In the genomic region with DNA sequence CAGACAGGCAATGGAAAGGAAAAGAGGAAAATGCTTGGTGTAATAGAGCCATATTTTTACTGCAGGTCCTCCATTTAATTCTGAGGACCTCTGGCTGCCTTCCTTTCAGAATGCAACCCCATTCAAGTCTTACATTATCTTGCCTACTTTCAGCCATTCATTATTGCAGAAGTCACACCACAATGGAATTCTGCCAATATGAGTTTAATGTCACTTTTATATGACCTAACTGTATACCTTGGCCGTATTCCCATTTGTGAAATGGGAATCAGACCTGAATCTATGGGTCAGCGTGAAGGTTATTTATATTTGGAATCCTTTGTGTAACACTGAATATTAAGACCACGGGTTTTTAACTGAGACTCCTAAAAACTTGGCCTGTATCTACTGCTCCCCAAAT, we compare ENCODE assay signal across 31 cellular contexts.
DNase-seq lines count a peak whose midpoint lies in the region; FAIRE-seq and TF ChIP-seq lines count a peak whose summit lies in the region.
"Had no signal": no experiment of that assay in that cellular context is flagged by ENCODE, and none has a peak within 500 bp of the region (broad histone marks: within the 10 kb centered on the region; RNA-seq: fewer than 3 reads in every experiment).

No MANE protein-coding gene starts in this region.

- H3K79me2 ChIP-seq in endothelial cell of umbilical vein (ENCODE audit: control insufficient read depth, insufficient read depth, low read length) (no peaks in the 10 kb centered on the region), mammary epithelial cell (ENCODE audit: insufficient read depth, low read length) (no peaks in the 10 kb centered on the region)
- H3K79me2 ChIP-seq: hepatocyte had no signal

- no peaks in the 10 kb centered on the region for H3K9me1 ChIP-seq in endothelial cell of umbilical vein (replicated peaks; ENCODE audit: control insufficient read depth, extremely low read depth, insufficient read depth, low read length)

- BruUV-seq in endothelial cell of umbilical vein (replicated peaks; lab: Mats Ljungman, UMichigan) (no TSS peak), mammary epithelial cell (replicated peaks; lab: Mats Ljungman, UMichigan) (no TSS peak)

- DNase-seq in activated T-cell treated with anti-CD3 and anti-CD28 coated beads, Interleukin-2, amount 50 U/mL, for 24 hours: no peak
- no peak for DNase-seq in activated T-cell treated with anti-CD3 and anti-CD28 coated beads, Interleukin-2, amount 50 U/mL, for 48 hours
- DNase-seq in NCI-H774 (lab: John Stamatoyannopoulos, UW) (peak; percentile 47), endothelial cell of umbilical vein (ENCODE audit: low read depth, low spot score) (peak; percentile 86), renal cortical epithelial cell (ENCODE audit: low read depth) (peak; percentile 5), EL (no peak), kidney (no peak), mammary epithelial cell (no peak)
- DNase-seq: activated CD4-positive, alpha-beta memory T cell treated with anti-CD3 and anti-CD28 coated beads for 36 hours; activated CD8-positive, alpha-beta memory T cell treated with anti-CD3 and anti-CD28 coated beads, Interleukin-2, amount 50 U/mL, for 4 hours; amygdala; CD8-positive, alpha-beta T cell; DMS79 treated with DMSO at 0.1 percent for 48 hours; endodermal cell; esophagus squamous epithelium; naive B cell; NCI-H187; NCI-H526 treated with DMSO at 0.1 percent for 48 hours; retina; small intestine; stomach; T-helper 1 cell; tibial artery had no signal

- H2AFZ ChIP-seq in endothelial cell of umbilical vein (ENCODE audit: low read depth, low read length) (no peak overlapping the region), mammary epithelial cell (ENCODE audit: low read depth, low read length) (no peak overlapping the region)
- H2AFZ ChIP-seq: hepatocyte had no signal

- CTCF ChIA-PET in endothelial cell of umbilical vein (lab: Charles Lee) (interaction anchor here (1.1 kb wide), 1 partner anchor 216 kb away, joined by 3 read pairs; no protein-coding TSS in a partner anchor), mammary epithelial cell (lab: Charles Lee; ENCODE audit: low non-redundant PET) (no interaction called here)

- no peak for TF ChIP-seq POLR2A in endothelial cell of umbilical vein (IDR thresholded peaks at IDR 0.05; ENCODE audit: low read depth, low read length)

- H3K9ac ChIP-seq in endothelial cell of umbilical vein (replicated peaks; ENCODE audit: extremely low read depth, insufficient read depth, low read length) (no peak overlapping the region), kidney (ENCODE audit: low read length in 2 of 2) (no peak overlapping the region), mammary epithelial cell (ENCODE audit: insufficient read depth, low read length) (no peak overlapping the region)

- H3K27me3 Mint-ChIP-seq in activated T-cell treated with anti-CD3 and anti-CD28 coated beads, Interleukin-2, amount 50 U/mL, for 24 hours: no peaks in the 10 kb centered on the region
- H3K27me3 Mint-ChIP-seq: activated CD4-positive, alpha-beta memory T cell treated with anti-CD3 and anti-CD28 coated beads for 36 hours; activated naive CD4-positive, alpha-beta T cell treated with anti-CD3 and anti-CD28 coated beads, Interleukin-2, amount 50 U/mL, for 24 hours; activated T-helper 17 cell treated with anti-CD3 and anti-CD28 coated beads, Interleukin-2, amount 50 U/mL, for 72 hours; naive B cell had no signal

- H3K27me3 ChIP-seq in endothelial cell of umbilical vein (ENCODE audit: control insufficient read depth in 2 of 2, insufficient read depth in 2 of 2, low read length in 2 of 2) (no peaks in the 10 kb centered on the region), mammary epithelial cell (ENCODE audit: insufficient read depth, low read length) (no peaks in the 10 kb centered on the region)
- H3K27me3 ChIP-seq: esophagus squamous epithelium, hepatocyte, stomach, tibial artery had no signal

- H3K9me3 Mint-ChIP-seq in activated T-cell treated with anti-CD3 and anti-CD28 coated beads, Interleukin-2, amount 50 U/mL, for 24 hours: peaks cover 7% of the 10 kb centered on the region
- H3K9me3 Mint-ChIP-seq: activated naive CD4-positive, alpha-beta T cell treated with anti-CD3 and anti-CD28 coated beads, Interleukin-2, amount 50 U/mL, for 24 hours; CD8-positive, alpha-beta T cell; endodermal cell had no signal

- peak overlapping the region; percentile 51 for H3K4me2 ChIP-seq in endothelial cell of umbilical vein (ENCODE audit: insufficient read depth, low read length)
- no peak overlapping the region for H3K4me2 ChIP-seq in mammary epithelial cell (ENCODE audit: insufficient read depth, low read depth, low read length)
- H3K4me2 ChIP-seq: A549, hepatocyte had no signal

- H3K4me1 ChIP-seq in endothelial cell of umbilical vein (ENCODE audit: control insufficient read depth, extremely low read depth, insufficient read depth, low read length) (peaks cover 19% of the 10 kb centered on the region), kidney (ENCODE audit: control insufficient read depth in 1 of 2, insufficient read depth in 1 of 2, low read depth in 1 of 2, low read length in 2 of 2) (peaks cover 2 to 7% of the 10 kb centered on the region in 2 donors), mammary epithelial cell (ENCODE audit: insufficient read depth, low read length) (no peaks in the 10 kb centered on the region)
- H3K4me1 ChIP-seq: SJSA1 had no signal

- H3K4me3 ChIP-seq in endothelial cell of umbilical vein (replicated peaks in 1 of 3; ENCODE audit: insufficient read depth in 1 of 3, low read depth in 1 of 3, low read length in 3 of 3): no peak overlapping the region
- no peak overlapping the region for H3K4me3 ChIP-seq in kidney (ENCODE audit: low read length in 2 of 2)
- no peak overlapping the region for H3K4me3 ChIP-seq in mammary epithelial cell (replicated peaks in 1 of 3; ENCODE audit: insufficient read depth in 1 of 3, low read depth in 2 of 3, low read length in 3 of 3)
- H3K4me3 ChIP-seq: A549, coronary artery, esophagus squamous epithelium, hepatocyte, SJSA1, stomach, tibial artery had no signal

- H4K20me1 ChIP-seq in endothelial cell of umbilical vein (replicated peaks; ENCODE audit: control insufficient read depth, extremely low read depth, insufficient read depth, low read length) (no peaks in the 10 kb centered on the region), mammary epithelial cell (ENCODE audit: insufficient read depth, low read length) (no peaks in the 10 kb centered on the region)

- peaks cover 60% of the 10 kb centered on the region for H3K36me3 Mint-ChIP-seq in activated T-cell treated with anti-CD3 and anti-CD28 coated beads, Interleukin-2, amount 50 U/mL, for 24 hours (ENCODE audit: low read depth)

- H3K27ac ChIP-seq in endothelial cell of umbilical vein (ENCODE audit: insufficient read depth, low read depth, low read length) (no peak overlapping the region), kidney (ENCODE audit: low read depth in 2 of 2, low read length in 2 of 2) (no peak overlapping the region), mammary epithelial cell (ENCODE audit: insufficient read depth, low read depth, low read length) (no peak overlapping the region)
- H3K27ac ChIP-seq: A549, coronary artery, esophagus squamous epithelium, hepatocyte, HL-60, SJSA1, tibial artery had no signal

- H3K36me3 ChIP-seq in endothelial cell of umbilical vein (ENCODE audit: control insufficient read depth in 2 of 2, extremely low read depth in 1 of 2, insufficient read depth in 2 of 2, low read length in 2 of 2) (no peaks in the 10 kb centered on the region), kidney (ENCODE audit: control insufficient read depth in 1 of 2, insufficient read depth in 2 of 2, low read length in 2 of 2) (no peaks in the 10 kb centered on the region), mammary epithelial cell (ENCODE audit: insufficient read depth, low read length) (no peaks in the 10 kb centered on the region)
- H3K36me3 ChIP-seq: esophagus squamous epithelium, SJSA1, stomach, tibial artery had no signal

- peak; percentile 70 for FAIRE-seq in endothelial cell of umbilical vein (lab: Jason Lieb, UNC)
- no peak for FAIRE-seq in kidney (lab: Jason Lieb, UNC)
- FAIRE-seq: A549, frontal cortex, small intestine had no signal

- in situ Hi-C loops in mammary epithelial cell (cut with MboI; ENCODE audit: low sequenced_read_pairs in 2 of 2): no loop called here

- H3K9me3 ChIP-seq in endothelial cell of umbilical vein (replicated peaks; ENCODE audit: control insufficient read depth, insufficient read depth, low read length) (no peaks in the 10 kb centered on the region), kidney (ENCODE audit: control insufficient read depth in 1 of 2, low read length in 2 of 2) (no peaks in the 10 kb centered on the region), mammary epithelial cell (replicated peaks; ENCODE audit: insufficient read depth, low read length) (no peaks in the 10 kb centered on the region)
- H3K9me3 ChIP-seq: A549, esophagus squamous epithelium, SJSA1, stomach, tibial artery had no signal

- intact Hi-C loops in endothelial cell of umbilical vein (cut with micrococcal nuclease): loop anchor here (1.0 to 5.0 kb wide), 4 partner anchors 21 to 494 kb away; no protein-coding TSS in a partner anchor
- intact Hi-C loops in kidney (cut with DNase I): no loop called here
- intact Hi-C loops in mammary epithelial cell (cut with micrococcal nuclease): loop anchor here (2.0 to 10.0 kb wide), 2 partner anchors 281 to 479 kb away; no protein-coding TSS in a partner anchor

- no peak overlapping the region for H3K4me3 Mint-ChIP-seq in activated T-cell treated with anti-CD3 and anti-CD28 coated beads, Interleukin-2, amount 50 U/mL, for 24 hours
- H3K4me3 Mint-ChIP-seq: activated CD4-positive, alpha-beta memory T cell treated with anti-CD3 and anti-CD28 coated beads for 36 hours; activated naive CD4-positive, alpha-beta T cell treated with anti-CD3 and anti-CD28 coated beads, Interleukin-2, amount 50 U/mL, for 24 hours; CD8-positive, alpha-beta T cell; endodermal cell; naive B cell had no signal

- WGBS in mammary epithelial cell (ENCODE audit: low coverage, missing lambda C conversion rate): 97% methylated on average over 3 of the region's 3 CpGs

- no peak for TF ChIP-seq CTCF in endothelial cell of umbilical vein (IDR thresholded peaks at IDR 0.05; ENCODE audit: extremely low read depth in 1 of 2, insufficient read depth in 1 of 2, low read depth in 1 of 2, low read length in 2 of 2)
- no peak for TF ChIP-seq CTCF in kidney (IDR thresholded peaks at IDR 0.05; ENCODE audit: borderline replicate concordance, extremely low read depth, insufficient read depth)
- TF ChIP-seq CTCF in mammary epithelial cell (conservative IDR thresholded peaks at IDR 0.05 in 1 of 2, IDR thresholded peaks at IDR 0.05 in 1 of 2; ENCODE audit: extremely low read depth in 1 of 2, insufficient read depth in 1 of 2, low read depth in 1 of 2, low read length in 2 of 2): no peak

- H3K4me1 Mint-ChIP-seq in activated T-cell treated with anti-CD3 and anti-CD28 coated beads, Interleukin-2, amount 50 U/mL, for 24 hours (ENCODE audit: low read depth): peaks cover 72% of the 10 kb centered on the region

- POLR2A ChIA-PET in endothelial cell of umbilical vein (lab: Charles Lee): no interaction called here

- H3K27ac Mint-ChIP-seq in activated T-cell treated with anti-CD3 and anti-CD28 coated beads, Interleukin-2, amount 50 U/mL, for 24 hours: peak overlapping the region; percentile 11
- H3K27ac Mint-ChIP-seq: activated CD4-positive, alpha-beta memory T cell treated with anti-CD3 and anti-CD28 coated beads for 36 hours; activated naive CD4-positive, alpha-beta T cell treated with anti-CD3 and anti-CD28 coated beads, Interleukin-2, amount 50 U/mL, for 24 hours; activated T-helper 17 cell treated with anti-CD3 and anti-CD28 coated beads, Interleukin-2, amount 50 U/mL, for 72 hours; CD8-positive, alpha-beta T cell; endodermal cell had no signal

- dilution Hi-C loops in endothelial cell of umbilical vein (cut with MboI; ENCODE audit: extremely low pct_ligation_motif_present, low sequenced_read_pairs): no loop called here
- dilution Hi-C loops in mammary epithelial cell (cut with HindIII; ENCODE audit: low sequenced_read_pairs): no loop called here

Comparison
In these comparisons a context has a peak if more than half of its experiments do, and no peak if none do; other contexts are left out.
1. DNase-seq: peak in NCI-H774 (single experiment), endothelial cell of umbilical vein (single experiment) and renal cortical epithelial cell (single experiment); none in activated T-cell treated with anti-CD3 and anti-CD28 coated beads, Interleukin-2, amount 50 U/mL, for 24 hours (single experiment), activated T-cell treated with anti-CD3 and anti-CD28 coated beads, Interleukin-2, amount 50 U/mL, for 48 hours (0 of 2), EL (single experiment), kidney (single experiment) and mammary epithelial cell (single experiment).